ENCODE assay signal across 8 cellular contexts in the genomic region with DNA sequence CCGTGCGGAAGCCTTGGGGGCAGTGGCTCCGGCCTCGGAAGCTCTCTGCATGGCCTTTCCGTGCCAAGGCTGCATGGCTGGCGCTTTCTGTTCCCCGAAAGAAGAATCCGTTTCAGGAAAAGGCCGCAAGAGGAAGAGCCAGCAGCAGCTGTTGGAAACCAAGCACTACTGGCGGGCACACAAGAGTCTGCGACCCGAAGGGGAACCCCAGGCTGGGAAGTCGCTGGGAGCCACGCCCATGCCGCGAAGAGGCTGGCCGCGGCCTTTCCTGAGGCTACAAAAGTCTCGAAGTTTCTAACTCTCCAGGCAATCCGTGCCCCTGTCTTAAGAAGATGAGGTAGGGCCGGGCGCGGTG. TPM values are rescaled to one million over a fixed set of nuclear protein-coding genes. Genes with fewer than 3 reads are reported as not detected.
DNase-seq lines count a peak whose midpoint lies in the region; ATAC-seq lines count a peak whose summit lies in the region.

A gene (minus strand): TSS at position 191 of the 355 bp plus-strand sequence. CDS start 116 bp downstream, at position 75.

- H2BK120ac ChIP-seq in mesenchymal stem cell (ENCODE audit: low read depth, low read length): no peak within 1 kb of the TSS

- no peak within 1 kb of the TSS for H2BK12ac ChIP-seq in mesenchymal stem cell (ENCODE audit: low read length in 2 of 2)

- no peak within 1 kb of the TSS for H3K4me2 ChIP-seq in mesenchymal stem cell (ENCODE audit: low read length, poor library complexity, severe bottlenecking)

- no peak within 1 kb of the TSS for H3K14ac ChIP-seq in mesenchymal stem cell (ENCODE audit: low read length in 2 of 2)

- no peak within 1 kb of the TSS for H2BK5ac ChIP-seq in mesenchymal stem cell (ENCODE audit: low read depth, low read length, poor library complexity, severe bottlenecking)

- no peaks in the 10 kb centered on the region for H3K36me3 ChIP-seq in ectodermal cell (ENCODE audit: control insufficient read depth, insufficient read depth, low read length)
- no peaks in the 10 kb centered on the region for H3K36me3 ChIP-seq in mesenchymal stem cell (ENCODE audit: control insufficient read depth in 1 of 2, insufficient read depth in 2 of 2, low read depth in 1 of 2, low read length in 2 of 2)

- WGBS in ectodermal cell, 2 experiments: 30 to 32% methylated on average over 23 of the region's 23 CpGs
- 57% methylated on average over 23 of the region's 23 CpGs for WGBS in mesenchymal stem cell

- peak within 1 kb of the TSS; percentile 89 for H3K9ac ChIP-seq in mesenchymal stem cell (ENCODE audit: low read length)

- H4K91ac ChIP-seq in mesenchymal stem cell (ENCODE audit: low read length): peak within 1 kb of the TSS; percentile 3

- H3K4me3 ChIP-seq in ectodermal cell (ENCODE audit: insufficient read depth, low read depth, low read length) (peak within 1 kb of the TSS; percentile 39), mesenchymal stem cell (ENCODE audit: insufficient read depth in 1 of 2, low read depth in 1 of 2, low read length in 2 of 2) (peak within 1 kb of the TSS in 1 of 2 experiments; percentile 80)

- peak within 1 kb of the TSS; percentile 6 for H2AFZ ChIP-seq in mesenchymal stem cell (ENCODE audit: low read depth, low read length)

- H2AK5ac ChIP-seq in mesenchymal stem cell (ENCODE audit: low read length, severe bottlenecking): no peak within 1 kb of the TSS

- H3K4ac ChIP-seq in mesenchymal stem cell (ENCODE audit: low read depth in 1 of 2, low read length in 2 of 2): peak within 1 kb of the TSS in 1 of 2 experiments; percentile 73

- H4K8ac ChIP-seq in mesenchymal stem cell (ENCODE audit: low read length): peak within 1 kb of the TSS; percentile 52

- H3K23ac ChIP-seq in mesenchymal stem cell (ENCODE audit: low read length in 2 of 2): no peak within 1 kb of the TSS

- H3K9me3 ChIP-seq in ectodermal cell (ENCODE audit: control insufficient read depth, low read length) (no peaks in the 10 kb centered on the region), mesenchymal stem cell (ENCODE audit: control insufficient read depth, low read length) (no peaks in the 10 kb centered on the region)

- H3K27ac ChIP-seq in ectodermal cell (ENCODE audit: insufficient read depth, low read depth, low read length, poor library complexity, severe bottlenecking) (no peak within 1 kb of the TSS), mesenchymal stem cell (ENCODE audit: low read length, poor library complexity, severe bottlenecking) (no peak within 1 kb of the TSS)

- H3K4me1 ChIP-seq in ectodermal cell (ENCODE audit: control insufficient read depth, insufficient read depth, low read length) (no peaks in the 10 kb centered on the region), mesenchymal stem cell (ENCODE audit: control insufficient read depth, insufficient read depth, low read depth, low read length) (no peaks in the 10 kb centered on the region)

- ATAC-seq in GM21723 (IDR thresholded peaks at IDR 0.05; ENCODE audit: unreplicated experiment): peak; percentile 75

- peak within 1 kb of the TSS in 1 of 2 experiments; percentile 19 for H3K18ac ChIP-seq in mesenchymal stem cell (ENCODE audit: low read depth in 1 of 2, low read length in 2 of 2)

- peaks cover 28% of the 10 kb centered on the region for H3K27me3 ChIP-seq in ectodermal cell (ENCODE audit: control insufficient read depth, insufficient read depth, low read length, poor library complexity, severe bottlenecking)
- no peaks in the 10 kb centered on the region for H3K27me3 ChIP-seq in mesenchymal stem cell (ENCODE audit: control insufficient read depth in 1 of 2, insufficient read depth in 1 of 2, low read length in 2 of 2)

- no peaks in the 10 kb centered on the region for H3K79me1 ChIP-seq in mesenchymal stem cell (replicated peaks; ENCODE audit: low read length, poor library complexity, severe bottlenecking)

- DNase-seq in EH (ENCODE audit: low read depth): peak; percentile 84
- peak; percentile 82 for DNase-seq in LoVo (ENCODE audit: low spot score)
- peak; percentile 84 to 89 for DNase-seq in activated CD4-positive, alpha-beta T cell treated with anti-CD3 and anti-CD28 coated beads, Interleukin-2, amount 50 U/mL, for 48 hours
- peak; percentile 72 for DNase-seq in mesenchymal stem cell
- peak; percentile 56 to 58 for DNase-seq in stimulated activated CD8-positive, alpha-beta memory T cell treated with anti-CD3 and anti-CD28 coated beads, Interleukin-15, amount 100 ng/mL, for 4 hours (ENCODE audit: low read depth in 2 of 2)
- no peak for DNase-seq in NCI-H1092 treated with DMSO at 0.1 percent for 48 hours (lab: John Stamatoyannopoulos, UW)

- peak within 1 kb of the TSS; percentile 84 for H2BK15ac ChIP-seq in mesenchymal stem cell (ENCODE audit: low read depth, poor library complexity, severe bottlenecking)

RNA-seq across cellular contexts. Expression of the gene that starts here (rescaled TPM):
- polyA plus RNA-seq in ectodermal cell (2013, experiment 1 of 4): 2.9 TPM
- 1.7 TPM for polyA plus RNA-seq in ectodermal cell (2013, experiment 2 of 4)
- 1.8 TPM for polyA plus RNA-seq in ectodermal cell (2013, experiment 3 of 4)
- polyA plus RNA-seq in ectodermal cell (2013, experiment 4 of 4): 1.4 TPM
- polyA plus RNA-seq in mesenchymal stem cell (2013, experiment 1 of 2): 1.3 TPM
- 1.4 TPM for polyA plus RNA-seq in mesenchymal stem cell (2013, experiment 2 of 2)
